1 cellular context compared by ENCODE assay signal in the genomic region with DNA sequence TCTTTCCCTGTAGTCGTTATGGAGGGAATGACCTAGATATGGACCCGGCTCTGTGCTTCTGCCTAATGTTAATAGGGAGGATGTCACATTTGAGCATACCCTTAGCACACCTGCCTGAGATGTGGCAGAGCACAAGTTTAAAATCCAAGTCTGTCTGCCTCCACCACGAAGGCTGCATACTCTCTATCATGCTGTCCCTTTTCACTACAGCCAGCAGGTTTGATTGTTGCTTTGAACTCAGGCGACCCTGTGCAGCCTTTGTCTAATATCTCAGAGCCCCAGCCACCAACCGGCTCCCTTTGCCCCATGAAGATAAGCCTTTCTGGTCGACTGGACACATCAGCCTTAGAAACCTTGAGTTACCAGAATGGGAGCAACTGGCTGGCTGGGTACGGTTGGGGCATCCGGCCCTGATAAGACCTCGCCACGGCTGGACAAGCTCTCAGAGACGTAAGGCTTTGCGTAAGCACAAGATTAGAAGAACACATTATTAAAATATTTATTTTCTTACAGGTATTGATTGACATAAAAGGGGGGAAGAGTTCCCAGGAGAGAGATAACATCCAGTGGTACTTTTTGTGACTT.
TF ChIP-seq lines count a peak whose summit lies in the region.

No MANE protein-coding gene starts in this region.

TF ChIP-seq in K562, 482 proteins besides CTCF, POLR2A, EP300 and RAD21 (continued from another document and continues in another):
- TF ChIP-seq ZNF212 (CRISPR knock-in tag; IDR thresholded peaks at IDR 0.05): no peak
- TF ChIP-seq ZFPM2 (CRISPR knock-in tag; IDR thresholded peaks at IDR 0.05): no peak
- TF ChIP-seq SMAD3 (CRISPR knock-in tag; conservative IDR thresholded peaks at IDR 0.05): peak; percentile 72; the same call in 1 of the 2 replicates
- no peak for TF ChIP-seq RBM14 (IDR thresholded peaks at IDR 0.05; ENCODE audit: borderline replicate concordance, insufficient read depth, low read depth, low read length)
- no peak; the same call in 1 of the 2 replicates for TF ChIP-seq NFE2 (IDR thresholded peaks at IDR 0.05; ENCODE audit: low read depth)
- TF ChIP-seq PHF20 (IDR thresholded peaks at IDR 0.05; ENCODE audit: partially characterized antibody): no peak
- no peak for TF ChIP-seq ZNF699 (CRISPR knock-in tag; IDR thresholded peaks at IDR 0.05; ENCODE audit: insufficient replicate concordance)
- peak in 1 of 2 experiments; percentile 11; a peak in 1 of 4 replicates for TF ChIP-seq SIX5 (IDR thresholded peaks at IDR 0.05; ENCODE audit: borderline replicate concordance in 1 of 2, insufficient read depth in 1 of 2, low read depth in 1 of 2, low read length in 2 of 2)
- no peak for TF ChIP-seq C11orf30 (IDR thresholded peaks at IDR 0.05; ENCODE audit: low read depth)
- peak; percentile 9; the same call in 1 of the 2 replicates for TF ChIP-seq NFRKB (IDR thresholded peaks at IDR 0.05; ENCODE audit: low read depth)
- TF ChIP-seq ZBTB7A (IDR thresholded peaks at IDR 0.05; ENCODE audit: borderline replicate concordance, control insufficient read depth, low read depth, low read length): 0 out of 2 replicates have a peak, but pooled peaks have one; percentile 41
- TF ChIP-seq ZNF165 (CRISPR knock-in tag; IDR thresholded peaks at IDR 0.05; ENCODE audit: borderline replicate concordance): no peak; the same call in 1 of the 2 replicates
- TF ChIP-seq NCOR1 (IDR thresholded peaks at IDR 0.05): peak; percentile 100
- no peak for TF ChIP-seq BMI1 (IDR thresholded peaks at IDR 0.05; ENCODE audit: low read length)
- no peak for TF ChIP-seq RFX7 (CRISPR knock-in tag; IDR thresholded peaks at IDR 0.05)
- TF ChIP-seq SMAD4 (CRISPR knock-in tag; conservative IDR thresholded peaks at IDR 0.05): peak; percentile 99
- TF ChIP-seq, protein P1, sequence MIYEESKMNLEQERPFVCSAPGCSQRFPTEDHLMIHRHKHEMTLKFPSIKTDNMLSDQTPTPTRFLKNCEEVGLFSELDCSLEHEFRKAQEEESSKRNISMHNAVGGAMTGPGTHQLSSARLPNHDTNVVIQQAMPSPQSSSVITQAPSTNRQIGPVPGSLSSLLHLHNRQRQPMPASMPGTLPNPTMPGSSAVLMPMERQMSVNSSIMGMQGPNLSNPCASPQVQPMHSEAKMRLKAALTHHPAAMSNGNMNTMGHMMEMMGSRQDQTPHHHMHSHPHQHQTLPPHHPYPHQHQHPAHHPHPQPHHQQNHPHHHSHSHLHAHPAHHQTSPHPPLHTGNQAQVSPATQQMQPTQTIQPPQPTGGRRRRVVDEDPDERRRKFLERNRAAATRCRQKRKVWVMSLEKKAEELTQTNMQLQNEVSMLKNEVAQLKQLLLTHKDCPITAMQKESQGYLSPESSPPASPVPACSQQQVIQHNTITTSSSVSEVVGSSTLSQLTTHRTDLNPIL (CRISPR knock-in tag; IDR thresholded peaks at IDR 0.05): no peak
- peak; percentile 49; the same call in 1 of the 2 replicates for TF ChIP-seq KLF6 (CRISPR knock-in tag; IDR thresholded peaks at IDR 0.05; ENCODE audit: borderline replicate concordance)
- no peak for TF ChIP-seq FOXP1 (CRISPR knock-in tag; IDR thresholded peaks at IDR 0.05)
- TF ChIP-seq, protein P2, sequence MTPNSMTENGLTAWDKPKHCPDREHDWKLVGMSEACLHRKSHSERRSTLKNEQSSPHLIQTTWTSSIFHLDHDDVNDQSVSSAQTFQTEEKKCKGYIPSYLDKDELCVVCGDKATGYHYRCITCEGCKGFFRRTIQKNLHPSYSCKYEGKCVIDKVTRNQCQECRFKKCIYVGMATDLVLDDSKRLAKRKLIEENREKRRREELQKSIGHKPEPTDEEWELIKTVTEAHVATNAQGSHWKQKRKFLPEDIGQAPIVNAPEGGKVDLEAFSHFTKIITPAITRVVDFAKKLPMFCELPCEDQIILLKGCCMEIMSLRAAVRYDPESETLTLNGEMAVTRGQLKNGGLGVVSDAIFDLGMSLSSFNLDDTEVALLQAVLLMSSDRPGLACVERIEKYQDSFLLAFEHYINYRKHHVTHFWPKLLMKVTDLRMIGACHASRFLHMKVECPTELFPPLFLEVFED (CRISPR knock-in tag; conservative IDR thresholded peaks at IDR 0.05): peak; percentile 94
- no peak for TF ChIP-seq KLF10 (CRISPR knock-in tag; IDR thresholded peaks at IDR 0.05)
- peak; percentile 68 for TF ChIP-seq CEBPB (tag; IDR thresholded peaks at IDR 0.05)
- TF ChIP-seq SMARCA5 (IDR thresholded peaks at IDR 0.05): no peak
- TF ChIP-seq KDM4B (IDR thresholded peaks at IDR 0.05; ENCODE audit: borderline replicate concordance in 2 of 2, low read depth in 1 of 2): no peak
- TF ChIP-seq ZNF175 (CRISPR knock-in tag; IDR thresholded peaks at IDR 0.05; ENCODE audit: low read depth): peak; percentile 96
- TF ChIP-seq, protein P3, sequence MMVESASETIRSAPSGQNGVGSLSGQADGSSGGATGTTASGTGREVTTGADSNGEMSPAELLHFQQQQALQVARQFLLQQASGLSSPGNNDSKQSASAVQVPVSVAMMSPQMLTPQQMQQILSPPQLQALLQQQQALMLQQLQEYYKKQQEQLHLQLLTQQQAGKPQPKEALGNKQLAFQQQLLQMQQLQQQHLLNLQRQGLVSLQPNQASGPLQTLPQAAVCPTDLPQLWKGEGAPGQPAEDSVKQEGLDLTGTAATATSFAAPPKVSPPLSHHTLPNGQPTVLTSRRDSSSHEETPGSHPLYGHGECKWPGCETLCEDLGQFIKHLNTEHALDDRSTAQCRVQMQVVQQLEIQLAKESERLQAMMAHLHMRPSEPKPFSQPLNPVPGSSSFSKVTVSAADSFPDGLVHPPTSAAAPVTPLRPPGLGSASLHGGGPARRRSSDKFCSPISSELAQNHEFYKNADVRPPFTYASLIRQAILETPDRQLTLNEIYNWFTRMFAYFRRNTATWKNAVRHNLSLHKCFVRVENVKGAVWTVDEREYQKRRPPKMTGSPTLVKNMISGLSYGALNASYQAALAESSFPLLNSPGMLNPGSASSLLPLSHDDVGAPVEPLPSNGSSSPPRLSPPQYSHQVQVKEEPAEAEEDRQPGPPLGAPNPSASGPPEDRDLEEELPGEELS (CRISPR knock-in tag; IDR thresholded peaks at IDR 0.05; ENCODE audit: borderline replicate concordance): no peak
- TF ChIP-seq RAD51 (IDR thresholded peaks at IDR 0.05; ENCODE audit: borderline replicate concordance, low read depth): peak; percentile 45; the same call in 1 of the 2 replicates
- peak; percentile 97 for TF ChIP-seq SMARCE1 (IDR thresholded peaks at IDR 0.05)
- no peak for TF ChIP-seq ZC3H8 (IDR thresholded peaks at IDR 0.05)
- peak; percentile 95 for TF ChIP-seq ETS1 (conservative IDR thresholded peaks at IDR 0.05; ENCODE audit: control insufficient read depth, low read depth, low read length)
- TF ChIP-seq MAFG (tag; conservative IDR thresholded peaks at IDR 0.05): no peak
- TF ChIP-seq, protein P4, sequence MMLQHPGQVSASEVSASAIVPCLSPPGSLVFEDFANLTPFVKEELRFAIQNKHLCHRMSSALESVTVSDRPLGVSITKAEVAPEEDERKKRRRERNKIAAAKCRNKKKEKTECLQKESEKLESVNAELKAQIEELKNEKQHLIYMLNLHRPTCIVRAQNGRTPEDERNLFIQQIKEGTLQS (IDR thresholded peaks at IDR 0.05): no peak
- TF ChIP-seq, protein P4 (CRISPR knock-in tag; conservative IDR thresholded peaks at IDR 0.05): peak; percentile 63
- TF ChIP-seq ETV6 (IDR thresholded peaks at IDR 0.05; ENCODE audit: borderline replicate concordance in 1 of 2, low read depth in 2 of 2, low read length in 1 of 2): peak in 1 of 2 experiments; percentile 59; a peak in 1 of 4 replicates
- no peak for TF ChIP-seq ETV6 (CRISPR knock-in tag; IDR thresholded peaks at IDR 0.05; ENCODE audit: borderline replicate concordance)
- TF ChIP-seq CHD2 (IDR thresholded peaks at IDR 0.05; ENCODE audit: low read depth, low read length): peak; percentile 57; the same call in 1 of the 2 replicates
- TF ChIP-seq SFPQ (IDR thresholded peaks at IDR 0.05; ENCODE audit: low read depth, low read length): no peak
- no peak for TF ChIP-seq HNRNPUL1 (IDR thresholded peaks at IDR 0.05; ENCODE audit: low read length)
- no peak for TF ChIP-seq EWSR1 (IDR thresholded peaks at IDR 0.05; ENCODE audit: borderline replicate concordance, low read depth, partially characterized antibody)
- TF ChIP-seq RBM34 (IDR thresholded peaks at IDR 0.05; ENCODE audit: borderline replicate concordance, insufficient read depth, low read length): no peak
- no peak for TF ChIP-seq ZNF282 (CRISPR knock-in tag; IDR thresholded peaks at IDR 0.05)
- TF ChIP-seq YBX1 (IDR thresholded peaks at IDR 0.05): no peak
- no peak for TF ChIP-seq TFAM (CRISPR knock-in tag; conservative IDR thresholded peaks at IDR 0.05)
- 0 out of 2 replicates have a peak, but pooled peaks have one; percentile 30 for TF ChIP-seq E2F1 (CRISPR knock-in tag; IDR thresholded peaks at IDR 0.05)
- TF ChIP-seq, protein P5, sequence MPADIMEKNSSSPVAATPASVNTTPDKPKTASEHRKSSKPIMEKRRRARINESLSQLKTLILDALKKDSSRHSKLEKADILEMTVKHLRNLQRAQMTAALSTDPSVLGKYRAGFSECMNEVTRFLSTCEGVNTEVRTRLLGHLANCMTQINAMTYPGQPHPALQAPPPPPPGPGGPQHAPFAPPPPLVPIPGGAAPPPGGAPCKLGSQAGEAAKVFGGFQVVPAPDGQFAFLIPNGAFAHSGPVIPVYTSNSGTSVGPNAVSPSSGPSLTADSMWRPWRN (IDR thresholded peaks at IDR 0.05; ENCODE audit: low read depth): peak; percentile 53
- TF ChIP-seq, protein P6, sequence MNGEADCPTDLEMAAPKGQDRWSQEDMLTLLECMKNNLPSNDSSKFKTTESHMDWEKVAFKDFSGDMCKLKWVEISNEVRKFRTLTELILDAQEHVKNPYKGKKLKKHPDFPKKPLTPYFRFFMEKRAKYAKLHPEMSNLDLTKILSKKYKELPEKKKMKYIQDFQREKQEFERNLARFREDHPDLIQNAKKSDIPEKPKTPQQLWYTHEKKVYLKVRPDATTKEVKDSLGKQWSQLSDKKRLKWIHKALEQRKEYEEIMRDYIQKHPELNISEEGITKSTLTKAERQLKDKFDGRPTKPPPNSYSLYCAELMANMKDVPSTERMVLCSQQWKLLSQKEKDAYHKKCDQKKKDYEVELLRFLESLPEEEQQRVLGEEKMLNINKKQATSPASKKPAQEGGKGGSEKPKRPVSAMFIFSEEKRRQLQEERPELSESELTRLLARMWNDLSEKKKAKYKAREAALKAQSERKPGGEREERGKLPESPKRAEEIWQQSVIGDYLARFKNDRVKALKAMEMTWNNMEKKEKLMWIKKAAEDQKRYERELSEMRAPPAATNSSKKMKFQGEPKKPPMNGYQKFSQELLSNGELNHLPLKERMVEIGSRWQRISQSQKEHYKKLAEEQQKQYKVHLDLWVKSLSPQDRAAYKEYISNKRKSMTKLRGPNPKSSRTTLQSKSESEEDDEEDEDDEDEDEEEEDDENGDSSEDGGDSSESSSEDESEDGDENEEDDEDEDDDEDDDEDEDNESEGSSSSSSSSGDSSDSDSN (IDR thresholded peaks at IDR 0.05; ENCODE audit: borderline replicate concordance in 1 of 2, low read depth in 2 of 2, low read length in 2 of 2): peak; percentile 32 to 86; a peak in 3 of 4 replicates
- TF ChIP-seq TAF15 (IDR thresholded peaks at IDR 0.05; ENCODE audit: low read depth, low read length): no peak
- TF ChIP-seq ZNF263 (CRISPR knock-in tag; IDR thresholded peaks at IDR 0.05; ENCODE audit: borderline replicate concordance): no peak
- no peak for TF ChIP-seq FOXA1 (IDR thresholded peaks at IDR 0.05; ENCODE audit: borderline replicate concordance)
- no peak for TF ChIP-seq POU5F1 (IDR thresholded peaks at IDR 0.05; ENCODE audit: borderline replicate concordance, low read depth, low read length, partially characterized antibody)
- TF ChIP-seq, protein P7, sequence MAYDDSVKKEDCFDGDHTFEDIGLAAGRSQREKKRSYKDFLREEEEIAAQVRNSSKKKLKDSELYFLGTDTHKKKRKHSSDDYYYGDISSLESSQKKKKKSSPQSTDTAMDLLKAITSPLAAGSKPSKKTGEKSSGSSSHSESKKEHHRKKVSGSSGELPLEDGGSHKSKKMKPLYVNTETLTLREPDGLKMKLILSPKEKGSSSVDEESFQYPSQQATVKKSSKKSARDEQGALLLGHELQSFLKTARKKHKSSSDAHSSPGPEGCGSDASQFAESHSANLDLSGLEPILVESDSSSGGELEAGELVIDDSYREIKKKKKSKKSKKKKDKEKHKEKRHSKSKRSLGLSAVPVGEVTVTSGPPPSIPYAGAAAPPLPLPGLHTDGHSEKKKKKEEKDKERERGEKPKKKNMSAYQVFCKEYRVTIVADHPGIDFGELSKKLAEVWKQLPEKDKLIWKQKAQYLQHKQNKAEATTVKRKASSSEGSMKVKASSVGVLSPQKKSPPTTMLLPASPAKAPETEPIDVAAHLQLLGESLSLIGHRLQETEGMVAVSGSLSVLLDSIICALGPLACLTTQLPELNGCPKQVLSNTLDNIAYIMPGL (CRISPR knock-in tag; IDR thresholded peaks at IDR 0.05): no peak
- peak; percentile 98 for TF ChIP-seq MTA2 (IDR thresholded peaks at IDR 0.05; ENCODE audit: low read depth)
